Comparison of ENCODE assay signal across 20 cellular contexts in genomic region chr14:47235619-47236018, GRCh38.
"Had no signal": no experiment of that assay in that cellular context is flagged by ENCODE, and none has a peak within 500 bp of the region (broad histone marks: within the 10 kb centered on the region; RNA-seq: fewer than 3 reads in every experiment).

No MANE protein-coding gene starts in this region.

- H3K27ac ChIP-seq: HL-60 had no signal

- DNase-seq: KBM-7, MV-4-11, NCI-H1048, NCI-H1105, NCI-H1417, NCI-H1436 treated with DMSO at 0.1 percent for 48 hours, NCI-H1694 treated with DMSO at 0.1 percent for 48 hours, NCI-H1930, NCI-H2081, NCI-H2107, NCI-H2227 treated with DMSO at 0.1 percent for 48 hours, NCI-H446, NCI-H510A, NCI-H524 treated with DMSO at 0.1 percent for 48 hours, NCI-H69, NCI-H774, Right ventricle myocardium superior, RPMI8226 had no signal

- ATAC-seq: SK-N-SH treated with all-trans-retinoic acid at 6 μM for 48 hours had no signal
